Comparison of ENCODE assay signal across 15 cellular contexts in the genomic region with DNA sequence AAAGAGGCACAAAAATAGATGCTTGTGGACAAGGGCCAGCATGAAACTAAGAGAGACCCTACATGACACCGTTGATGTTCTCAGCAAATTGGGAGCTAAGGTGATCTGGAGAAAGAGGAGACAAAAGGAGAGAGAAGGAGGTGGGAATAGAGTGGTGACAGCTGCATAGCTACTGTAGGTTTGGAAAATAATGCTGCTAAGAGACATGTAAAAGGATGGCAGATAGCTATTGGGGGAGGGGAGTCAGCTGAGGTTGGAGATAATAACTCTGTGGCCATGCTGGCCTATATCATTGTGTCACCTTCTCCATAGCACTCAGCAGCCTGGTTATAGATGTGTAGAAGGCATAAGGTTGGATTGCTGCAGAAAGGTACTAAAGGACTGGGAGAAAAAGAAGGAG.
DNase-seq lines count a peak whose midpoint lies in the region; ATAC-seq and TF ChIP-seq lines count a peak whose summit lies in the region.
"Had no signal": no experiment of that assay in that cellular context is flagged by ENCODE, and none has a peak within 500 bp of the region (broad histone marks: within the 10 kb centered on the region; RNA-seq: fewer than 3 reads in every experiment).

No MANE protein-coding gene starts in this region.

- no peak overlapping the region for H3K27ac ChIP-seq in right atrium auricular region
- H3K27ac ChIP-seq in heart right ventricle, result peak overlapping the region; percentile 20 to 76 (median 58)
- peak overlapping the region in 1 of 2 donors; percentile 45 for H3K27ac ChIP-seq in lung (ENCODE audit: low read depth in 1 of 2, low read length in 1 of 2)
- H3K27ac ChIP-seq: BLaER1 had no signal

- ATAC-seq in Right ventricle myocardium inferior, result peak; percentile 85
- peak in 7 of 8 donors; percentile 57 to 90 (median 78) for ATAC-seq in heart right ventricle
- peak; percentile 27 for ATAC-seq in lung (ENCODE audit: insufficient read depth, low FRiP score)
- no peak for ATAC-seq in GM18517 (IDR thresholded peaks at IDR 0.05; ENCODE audit: unreplicated experiment)
- no peak for ATAC-seq in GM21515 (IDR thresholded peaks at IDR 0.05; ENCODE audit: unreplicated experiment)
- ATAC-seq: HepG2 had no signal

- no peak for TF ChIP-seq CTCF in right atrium auricular region (IDR thresholded peaks at IDR 0.05)
- TF ChIP-seq CTCF in heart right ventricle (IDR thresholded peaks at IDR 0.05), result no peak
- TF ChIP-seq CTCF in lung (IDR thresholded peaks at IDR 0.05; ENCODE audit: control extremely low read depth, extremely low read depth), result no peak

- H3K4me1 ChIP-seq in right atrium auricular region (peaks cover 0 to 19% of the 10 kb centered on the region in 2 donors), heart right ventricle (peaks cover 3 to 33% (median 22%) of the 10 kb centered on the region in 9 donors), lung (ENCODE audit: control insufficient read depth in 2 of 2, insufficient read depth in 2 of 2, low read length in 2 of 2) (peaks cover 2 to 11% of the 10 kb centered on the region in 2 donors)
- H3K4me1 ChIP-seq: BLaER1 had no signal

- 38 to 44% methylated on average over 1 of the region's 1 CpG for WGBS in heart right ventricle, 2 donors
- WGBS in lung, 2 donors, result 61 to 86% methylated on average over 1 of the region's 1 CpG

- no peaks in the 10 kb centered on the region for H3K27me3 ChIP-seq in right atrium auricular region
- H3K27me3 ChIP-seq in heart right ventricle, result no peaks in the 10 kb centered on the region
- H3K27me3 ChIP-seq in lung (ENCODE audit: control insufficient read depth, insufficient read depth), result no peaks in the 10 kb centered on the region
- H3K27me3 ChIP-seq: BLaER1 had no signal

- DNase-seq in Right ventricle myocardium inferior (ENCODE audit: missing footprints), result no peak
- DNase-seq in right atrium auricular region (ENCODE audit: low spot score), result no peak
- DNase-seq in heart right ventricle, result peak in 1 of 2 donors; percentile 67
- DNase-seq in lung (ENCODE audit: low spot score), result no peak
- no peak for DNase-seq in stimulated activated CD4-positive, alpha-beta T cell treated with anti-CD3 and anti-CD28 coated beads, Interleukin-1b, Interleukin-23, amount 100 ng/mL, for 48 hours
- DNase-seq: 8988T; CD4-positive, alpha-beta memory T cell; DMS153; DMS79; GDM1; H9 had no signal

- H3K36me3 ChIP-seq in right atrium auricular region, result no peaks in the 10 kb centered on the region
- H3K36me3 ChIP-seq in heart right ventricle, result peaks cover 0 to 44% (median 0%) of the 10 kb centered on the region in 9 donors
- H3K36me3 ChIP-seq in lung (ENCODE audit: control insufficient read depth in 2 of 2, insufficient read depth in 2 of 2, low read length in 2 of 2), result no peaks in the 10 kb centered on the region
- H3K36me3 ChIP-seq: BLaER1 had no signal

- H3K9me3 ChIP-seq in right atrium auricular region (peaks cover 0 to 6% of the 10 kb centered on the region in 2 donors), heart right ventricle (peaks cover 0 to 10% (median 7%) of the 10 kb centered on the region in 11 donors), lung (ENCODE audit: control insufficient read depth in 2 of 2, insufficient read depth in 1 of 2, low read length in 1 of 2) (no peaks in the 10 kb centered on the region)
- H3K9me3 ChIP-seq: BLaER1 had no signal

- H3K4me3 ChIP-seq in right atrium auricular region, result no peak overlapping the region
- H3K4me3 ChIP-seq in heart right ventricle, result no peak overlapping the region
- H3K4me3 ChIP-seq in lung, result no peak overlapping the region
- H3K4me3 ChIP-seq: BLaER1 had no signal

- intact Hi-C loops in Right ventricle myocardium inferior (cut with DNase I), result no loop called here
- intact Hi-C loops in heart right ventricle (cut with DNase I), result no loop called here

Comparison
In these comparisons a context has a peak if more than half of its experiments do, and no peak if none do; other contexts are left out.
1. H3K27ac ChIP-seq: peak in heart right ventricle (10 of 10); none in right atrium auricular region (0 of 2).
2. ATAC-seq: peak in Right ventricle myocardium inferior (single experiment), heart right ventricle (7 of 8) and lung (single experiment); none in GM18517 (single experiment) and GM21515 (single experiment).